9 cellular contexts compared by ENCODE assay signal in genomic region chr13:99075268-99076191, GRCh38.
DNase-seq lines count a peak whose midpoint lies in the region; ATAC-seq, FAIRE-seq and TF ChIP-seq lines count a peak whose summit lies in the region.
"Had no signal": no experiment of that assay in that cellular context is flagged by ENCODE, and none has a peak within 500 bp of the region (broad histone marks: within the 10 kb centered on the region; RNA-seq: fewer than 3 reads in every experiment).

No MANE protein-coding gene starts in this region.

- no peak overlapping the region for H3K4me3 Mint-ChIP-seq in H9

- no peaks in the 10 kb centered on the region; the same call in none of the 2 replicates for H3K27me3 Mint-ChIP-seq in H9 (ENCODE audit: low read depth)

- no peak overlapping the region for H4K5ac ChIP-seq in H9 (ENCODE audit: insufficient read length, low read depth, low read length)

- no peak overlapping the region for H3K18ac ChIP-seq in H9 (ENCODE audit: insufficient read length, low read depth, low read length)

- no peak for DNase-seq in GM18507 (ENCODE audit: extremely low spot score, insufficient read length, low read depth)
- peak; percentile 16 for DNase-seq in coronary artery (ENCODE audit: low spot score)
- no peak for DNase-seq in H9
- DNase-seq in ecto neural progenitor cell (ENCODE audit: low spot score), result no peak
- no peak for DNase-seq in dermis blood vessel endothelial cell
- DNase-seq in NOMO-1 treated with dmso at 0.1 percent for 144 hours (lab: John Stamatoyannopoulos, UW; ENCODE audit: unreplicated experiment), result no peak
- DNase-seq: NCI-H2081 treated with DMSO at 0.1 percent for 48 hours had no signal

- FAIRE-seq in GM18507 (lab: Jason Lieb, UNC), result peak; percentile 70

- H3K4ac ChIP-seq in H9 (ENCODE audit: low read depth, low read length), result no peak overlapping the region

- no peak overlapping the region for H2AK5ac ChIP-seq in H9 (ENCODE audit: insufficient read length, low read length)

- H3K79me2 ChIP-seq in H9 (ENCODE audit: insufficient read depth, low read length), result no peaks in the 10 kb centered on the region

- no peak overlapping the region for H3T11ph ChIP-seq in H9 (ENCODE audit: low read length)

- H3K36me3 Mint-ChIP-seq in H9 (ENCODE audit: insufficient read depth in 1 of 3, low read depth in 3 of 3), result peaks cover 0 to 4% (median 0%) of the 10 kb centered on the region in 3 experiments; a peak in 1 of 7 replicates

- H3K23ac ChIP-seq in H9 (ENCODE audit: insufficient read length, low read depth, low read length), result no peak overlapping the region

- no peak overlapping the region for H2AFZ ChIP-seq in H9 (ENCODE audit: low read length)

- no peaks in the 10 kb centered on the region for H3K79me1 ChIP-seq in H9 (ENCODE audit: insufficient read depth, low read depth, low read length, poor library complexity, severe bottlenecking)

- no peak overlapping the region for H2BK20ac ChIP-seq in H9 (ENCODE audit: low read depth, low read length, poor library complexity, severe bottlenecking)

- no peaks in the 10 kb centered on the region for H3K9me3 ChIP-seq in H9 (ENCODE audit: control insufficient read depth, low read depth, low read length)

- H3K4me1 ChIP-seq in H9 (ENCODE audit: insufficient read depth, low read length), result no peaks in the 10 kb centered on the region

- H2BK15ac ChIP-seq in H9 (ENCODE audit: low read depth, low read length), result no peak overlapping the region

- no peak overlapping the region for H3K27ac Mint-ChIP-seq in H9

- no peak overlapping the region for H2BK120ac ChIP-seq in H9 (ENCODE audit: low read depth, low read length, poor library complexity, severe bottlenecking)

- TF ChIP-seq CTCF in coronary artery (IDR thresholded peaks at IDR 0.05), result no peak
- no peak for TF ChIP-seq CTCF in H9 (conservative IDR thresholded peaks at IDR 0.05)

- no peaks in the 10 kb centered on the region for H3K27me3 ChIP-seq in H9 (ENCODE audit: insufficient read depth, low read length)

- ATAC-seq in GM21423 (IDR thresholded peaks at IDR 0.05; ENCODE audit: unreplicated experiment), result peak; percentile 93
- ATAC-seq in HG03378 (IDR thresholded peaks at IDR 0.05; ENCODE audit: unreplicated experiment), result peak; percentile 91

- no peaks in the 10 kb centered on the region for H3K9me3 Mint-ChIP-seq in H9

- H3K56ac ChIP-seq in H9 (ENCODE audit: insufficient read length, low read depth, low read length), result no peak overlapping the region

- no peaks in the 10 kb centered on the region for H4K20me1 ChIP-seq in H9 (ENCODE audit: control insufficient read depth, insufficient read depth, insufficient read length)

- no peak overlapping the region for H3K9ac ChIP-seq in H9 (ENCODE audit: extremely low read depth, insufficient read length, low read length)

- no peak overlapping the region for H2BK12ac ChIP-seq in H9 (ENCODE audit: insufficient read length, low read depth, low read length)

- no peak overlapping the region for H3K4me2 ChIP-seq in H9 (ENCODE audit: insufficient read depth, insufficient read length, low read length)

- no peak overlapping the region for H4K91ac ChIP-seq in H9 (ENCODE audit: insufficient read length, low read depth, low read length)

- WGBS in H9 (ENCODE audit: extremely low coverage, insufficient read length, low lambda C conversion rate), result no CpG with 5 or more reads among the region's 1 CpG

- no peak overlapping the region for H2BK5ac ChIP-seq in H9 (ENCODE audit: insufficient read length, low read length)

- H3K4me1 Mint-ChIP-seq in H9, result peaks cover 0 to 3% of the 10 kb centered on the region in 2 experiments; a peak in 2 of 4 replicates

- H3K27ac ChIP-seq in coronary artery, result no peak overlapping the region
- H3K27ac ChIP-seq in H9 (ENCODE audit: insufficient read length, low read depth, low read length), result no peak overlapping the region

- no peak overlapping the region for H3K14ac ChIP-seq in H9 (ENCODE audit: insufficient read depth, low read length)

- no peak overlapping the region for H4K8ac ChIP-seq in H9 (replicated peaks; ENCODE audit: insufficient read length, low read depth, low read length)

- H3K23me2 ChIP-seq in H9 (ENCODE audit: insufficient read length, low read depth, low read length, poor library complexity, severe bottlenecking), result no peaks in the 10 kb centered on the region

- H3K4me3 ChIP-seq in coronary artery, result no peak overlapping the region
